In genomic region chr12:69239922-69240624, GRCh38 we compare ENCODE assay signal across 8 cellular contexts. TPM values are rescaled to one million over a fixed set of nuclear protein-coding genes. Genes with fewer than 3 reads are reported as not detected.
DNase-seq lines count a peak whose midpoint lies in the region; FAIRE-seq and TF ChIP-seq lines count a peak whose summit lies in the region.

No MANE protein-coding gene starts in this region.

- H3K4me3 ChIP-seq in HAP-1 = peak overlapping the region; percentile 78
- peak overlapping the region; percentile 85 for H3K4me3 ChIP-seq in MM.1S (ENCODE audit: low read length)

- peak; percentile 5 for FAIRE-seq in GM12891 (lab: Jason Lieb, UNC)

- in situ Hi-C loops in HAP-1 (cut with MboI; ENCODE audit: low sequenced_read_pairs) = loop anchor here (10.0 to 25.0 kb wide), 2 partner anchors 75 to 378 kb away; no protein-coding TSS in a partner anchor

- H3K27me3 ChIP-seq in HAP-1 (ENCODE audit: low read depth) (no peaks in the 10 kb centered on the region), MM.1S (replicated peaks; ENCODE audit: insufficient read depth, low read length) (no peaks in the 10 kb centered on the region)

- H3K4me1 ChIP-seq in HAP-1 = peaks cover 28% of the 10 kb centered on the region
- peaks cover 35% of the 10 kb centered on the region for H3K4me1 ChIP-seq in MM.1S (ENCODE audit: low read length)

- DNase-seq in GM12891 (ENCODE audit: insufficient read length, low spot score) (no peak), HAP-1 (ENCODE audit: low spot score in 2 of 2) (peak in 1 of 2 experiments; percentile 60), MM.1S (peak; percentile 40), cerebellum (ENCODE audit: low spot score) (peak; percentile 36), left kidney (ENCODE audit: low read depth, low spot score) (peak; percentile 85), inferior parietal cortex (ENCODE audit: extremely low spot score) (no peak)
- peak; percentile 60 for DNase-seq in activated CD4-positive, CD25-positive, alpha-beta regulatory T cell treated with anti-CD3 and anti-CD28 coated beads, Interleukin-2, amount 50 U/mL, for 72 hours
- peak; percentile 46 for DNase-seq in stimulated activated CD4-positive, alpha-beta T cell treated with anti-CD3 and anti-CD28 coated beads, Interleukin-1b, Interleukin-23, amount 100 ng/mL, for 48 hours

- peak overlapping the region; percentile 99 for H3K4me2 ChIP-seq in MM.1S (ENCODE audit: low read depth, low read length)

- peak overlapping the region; percentile 91 for H3K9ac ChIP-seq in MM.1S (ENCODE audit: low read length)

- no peak overlapping the region for H2AFZ ChIP-seq in MM.1S (ENCODE audit: low read length)

- TF ChIP-seq POLR2A in GM12891 (IDR thresholded peaks at IDR 0.05; ENCODE audit: low read depth, low read length) = no peak

- TF ChIP-seq CTCF in MM.1S (IDR thresholded peaks at IDR 0.05; ENCODE audit: low read length) = no peak

- H3K27ac ChIP-seq in MM.1S (ENCODE audit: low read length) = peak overlapping the region; percentile 92

- peaks cover 30% of the 10 kb centered on the region for H3F3A ChIP-seq in MM.1S (ENCODE audit: insufficient read depth, low read length)

- H4K20me1 ChIP-seq in MM.1S (ENCODE audit: insufficient read depth, low read length) = peaks cover 36% of the 10 kb centered on the region

- H3K36me3 ChIP-seq in HAP-1 (replicated peaks) (peaks cover 5% of the 10 kb centered on the region; the same call in 1 of the 2 replicates), MM.1S (replicated peaks; ENCODE audit: insufficient read depth, low read length) (no peaks in the 10 kb centered on the region; the same call in 1 of the 2 replicates)

- H3K9me2 ChIP-seq in MM.1S (replicated peaks; ENCODE audit: insufficient read depth, low read length) = no peaks in the 10 kb centered on the region

- peaks cover 52% of the 10 kb centered on the region for H3K79me2 ChIP-seq in MM.1S (ENCODE audit: low read length)

- no peaks in the 10 kb centered on the region for H3K9me3 ChIP-seq in HAP-1
- no peaks in the 10 kb centered on the region for H3K9me3 ChIP-seq in MM.1S (replicated peaks; ENCODE audit: insufficient read depth, low read length)

TF ChIP-seq in GM12891, 5 proteins besides CTCF, POLR2A, EP300 and RAD21:
- TF ChIP-seq TAF1 (IDR thresholded peaks at IDR 0.05; ENCODE audit: low read depth, low read length) = 0 out of 2 replicates have a peak, but pooled peaks have one; percentile 2
- no peak for TF ChIP-seq SPI1 (IDR thresholded peaks at IDR 0.05; ENCODE audit: low read depth, low read length)
- no peak for TF ChIP-seq POLR2AphosphoS5 (IDR thresholded peaks at IDR 0.05; ENCODE audit: low read depth, low read length)
- no peak for TF ChIP-seq PAX5 (IDR thresholded peaks at IDR 0.05; ENCODE audit: insufficient read depth, low read length, severe bottlenecking)
- TF ChIP-seq POU2F2 (IDR thresholded peaks at IDR 0.05; ENCODE audit: low read depth, low read length) = no peak

RNA-seq across cellular contexts. Expression of gene CPSF6, which starts 0.7 kb away (rescaled TPM):
- 67.5 TPM for polyA plus RNA-seq in GM12891 (2012; ENCODE audit: low read depth, missing spikeins)
- total RNA-seq in cerebellum = 138 TPM

Comparison
In these comparisons a context has a peak if more than half of its experiments do, and no peak if none do; other contexts are left out.
1. DNase-seq: peak in MM.1S (single experiment), activated CD4-positive, CD25-positive, alpha-beta regulatory T cell treated with anti-CD3 and anti-CD28 coated beads, Interleukin-2, amount 50 U/mL, for 72 hours (single experiment), cerebellum (single experiment), left kidney (single experiment) and stimulated activated CD4-positive, alpha-beta T cell treated with anti-CD3 and anti-CD28 coated beads, Interleukin-1b, Interleukin-23, amount 100 ng/mL, for 48 hours (single experiment); none in GM12891 (single experiment) and inferior parietal cortex (single experiment).